16 cellular contexts compared by ENCODE assay signal in genomic region chr7:81244213-81244612, GRCh38.
DNase-seq lines count a peak whose midpoint lies in the region; ATAC-seq and TF ChIP-seq lines count a peak whose summit lies in the region.
"Had no signal": no experiment of that assay in that cellular context is flagged by ENCODE, and none has a peak within 500 bp of the region (broad histone marks: within the 10 kb centered on the region; RNA-seq: fewer than 3 reads in every experiment).

No MANE protein-coding gene starts in this region.

- DNase-seq in AG10803 (ENCODE audit: low read depth) = peak; percentile 13
- peak; percentile 42 for DNase-seq in HCT116 (ENCODE audit: low read depth, low spot score)
- no peak for DNase-seq in RWPE2 (ENCODE audit: low spot score)
- DNase-seq in fibroblast of the conjunctiva (ENCODE audit: low read depth) = peak; percentile 39
- no peak for DNase-seq in stimulated activated CD4-positive, alpha-beta T cell treated with anti-CD3 and anti-CD28 coated beads, Interleukin-2, amount 100 ng/mL, for 48 hours
- no peak for DNase-seq in Right ventricle myocardium inferior (ENCODE audit: missing footprints)
- DNase-seq: activated T-cell treated with anti-CD3 and anti-CD28 coated beads, Interleukin-2, amount 50 U/mL, for 48 hours; CD4-positive, alpha-beta memory T cell; KBM-7; psoas muscle; SIG-M5; stimulated activated CD4-positive, alpha-beta T cell treated with anti-CD3 and anti-CD28 coated beads, Interleukin-4, amount 100 ng/mL, for 24 hours had no signal

- no peaks in the 10 kb centered on the region for H3K79me2 ChIP-seq in HCT116 (ENCODE audit: insufficient read depth, low read length)

- no peak overlapping the region for H3K4me2 ChIP-seq in HCT116 (ENCODE audit: low read length)
- H3K4me2 ChIP-seq: GM23338 had no signal

- no peaks in the 10 kb centered on the region for H3K9me2 ChIP-seq in HCT116 (ENCODE audit: insufficient read depth)

- H3K27ac ChIP-seq in HCT116 (ENCODE audit: low read depth, low read length) (no peak overlapping the region), RWPE2 (ENCODE audit: poor library complexity, severe bottlenecking) (no peak overlapping the region)
- H3K27ac ChIP-seq: epithelial cell of prostate, psoas muscle had no signal

- H3K4me1 ChIP-seq in HCT116 (ENCODE audit: control insufficient read depth in 1 of 2, insufficient read depth in 2 of 2, low read length in 2 of 2) (no peaks in the 10 kb centered on the region), RWPE2 (ENCODE audit: insufficient read depth, poor library complexity, severe bottlenecking) (peaks cover 7% of the 10 kb centered on the region)
- H3K4me1 ChIP-seq: psoas muscle had no signal

- H3K4me3 ChIP-seq in AG10803 (ENCODE audit: low read length) = no peak overlapping the region
- no peak overlapping the region for H3K4me3 ChIP-seq in HCT116 (replicated peaks in 1 of 2; ENCODE audit: low read depth in 1 of 2, low read length in 2 of 2)
- no peak overlapping the region for H3K4me3 ChIP-seq in RWPE2 (ENCODE audit: severe bottlenecking)
- H3K4me3 ChIP-seq: GM23338, psoas muscle had no signal

- POLR2A ChIA-PET in HCT116 (lab: Charles Lee) = no interaction called here

- peak; percentile 39 for TF ChIP-seq RAD21 in HCT116 (IDR thresholded peaks at IDR 0.05; ENCODE audit: low read depth)

- H3K27me3 ChIP-seq in HCT116 (ENCODE audit: insufficient read depth, low read length) (no peaks in the 10 kb centered on the region), RWPE2 (ENCODE audit: insufficient read depth, poor library complexity, severe bottlenecking) (no peaks in the 10 kb centered on the region)

- H3K9me3 ChIP-seq in HCT116 (ENCODE audit: control insufficient read depth in 1 of 2, insufficient read depth in 1 of 2, low read depth in 1 of 2, low read length in 2 of 2) (no peaks in the 10 kb centered on the region), RWPE2 (ENCODE audit: severe bottlenecking) (no peaks in the 10 kb centered on the region)
- H3K9me3 ChIP-seq: psoas muscle had no signal

- ATAC-seq in HCT116 = peak; percentile 74
- ATAC-seq in RWPE2 (ENCODE audit: low read depth) = no peak
- no peak for ATAC-seq in GM19395 (IDR thresholded peaks at IDR 0.05; ENCODE audit: unreplicated experiment)
- ATAC-seq in activated CD4-positive, CD25-positive, alpha-beta regulatory T cell treated with anti-CD3 and anti-CD28 coated beads, Interleukin-2, amount 50 U/mL, for 24 hours = no peak
- ATAC-seq in Right ventricle myocardium inferior = no peak
- ATAC-seq: GM23338, psoas muscle had no signal

- RAD21 ChIA-PET in HCT116 (lab: Charles Lee; ENCODE audit: low non-redundant PET in 1 of 2, low total read pairs in 2 of 2, uncharacterized antibody in 2 of 2, unreplicated experiment in 2 of 2) = no interaction called here

- H4K20me1 ChIP-seq in HCT116 (ENCODE audit: insufficient read depth) = no peaks in the 10 kb centered on the region

- CTCF ChIA-PET in HCT116 (lab: Charles Lee) = no interaction called here

- H3K36me3 ChIP-seq in HCT116 (ENCODE audit: control insufficient read depth in 1 of 2, insufficient read depth in 2 of 2, low read length in 2 of 2) (no peaks in the 10 kb centered on the region), RWPE2 (ENCODE audit: low read depth) (no peaks in the 10 kb centered on the region)

- intact Hi-C loops in HCT116 (cut with micrococcal nuclease) (no loop called here), Right ventricle myocardium inferior (cut with DNase I) (no loop called here)

- TF ChIP-seq POLR2A in HCT116 (IDR thresholded peaks at IDR 0.05; ENCODE audit: borderline replicate concordance, extremely low read depth, insufficient read depth, insufficient read length) = no peak

- no TSS peak for BruUV-seq in HCT116 (replicated peaks; lab: Mats Ljungman, UMichigan)

- H2AFZ ChIP-seq in HCT116 (ENCODE audit: low read depth, low read length, poor library complexity, severe bottlenecking) = peak overlapping the region; percentile 59
- H2AFZ ChIP-seq: GM23338 had no signal

- no peak overlapping the region for H3K9ac ChIP-seq in HCT116 (ENCODE audit: low read length)

- TF ChIP-seq CTCF in AG10803 (conservative IDR thresholded peaks at IDR 0.05; ENCODE audit: low read length) = no peak
- TF ChIP-seq CTCF in HCT116 (IDR thresholded peaks at IDR 0.05 in 2 of 3, conservative IDR thresholded peaks at IDR 0.05 in 1 of 3; ENCODE audit: borderline replicate concordance in 1 of 3, insufficient read depth in 1 of 3, low read depth in 2 of 3, low read length in 2 of 3) = peak; percentile 3 to 45 (median 36); a peak in 4 of 6 replicates
- TF ChIP-seq CTCF in RWPE2 (IDR thresholded peaks at IDR 0.05; ENCODE audit: poor library complexity, severe bottlenecking) = peak; percentile 24

TF ChIP-seq in HCT116, 20 proteins besides CTCF, POLR2A, EP300 and RAD21:
- no peak for TF ChIP-seq JUND (IDR thresholded peaks at IDR 0.05)
- TF ChIP-seq CBX3 (IDR thresholded peaks at IDR 0.05; ENCODE audit: low read depth) = peak; percentile 41; the same call in 1 of the 2 replicates
- no peak for TF ChIP-seq POLR2AphosphoS5 (IDR thresholded peaks at IDR 0.05; ENCODE audit: low read depth, low read length)

Comparison
In these comparisons a context has a peak if more than half of its experiments do, and no peak if none do; other contexts are left out.
1. DNase-seq: peak in AG10803 (single experiment), HCT116 (single experiment) and fibroblast of the conjunctiva (single experiment); none in RWPE2 (single experiment), stimulated activated CD4-positive, alpha-beta T cell treated with anti-CD3 and anti-CD28 coated beads, Interleukin-2, amount 100 ng/mL, for 48 hours (0 of 2) and Right ventricle myocardium inferior (single experiment).